1 cellular context compared by ENCODE assay signal in genomic region chr7:100444311-100445278, GRCh38.
TF ChIP-seq lines count a peak whose summit lies in the region.

No MANE protein-coding gene starts in this region.

TF ChIP-seq in HepG2, 621 proteins besides CTCF, POLR2A, EP300 and RAD21 (continued from another document and continues in another):
- TF ChIP-seq AHDC1 (CRISPR knock-in tag; IDR thresholded peaks at IDR 0.05; ENCODE audit: borderline replicate concordance) (0 out of 2 replicates have a peak, but pooled peaks have one; percentile 52), FOXA1 (IDR thresholded peaks at IDR 0.05) (no peak), FOXA1 (CRISPR knock-in tag; IDR thresholded peaks at IDR 0.05) (peak; percentile 49), HBP1 (CRISPR knock-in tag; IDR thresholded peaks at IDR 0.05; ENCODE audit: low read depth) (peak; percentile 62; the same call in 1 of the 2 replicates), CEBPG (CRISPR knock-in tag; IDR thresholded peaks at IDR 0.05) (peak; percentile 46; the same call in 1 of the 2 replicates), ZNF740 (CRISPR knock-in tag; IDR thresholded peaks at IDR 0.05) (no peak), TARDBP (CRISPR knock-in tag; IDR thresholded peaks at IDR 0.05) (peak; percentile 89), PRMT3 (CRISPR knock-in tag; IDR thresholded peaks at IDR 0.05; ENCODE audit: borderline replicate concordance, low read depth) (0 out of 2 replicates have a peak, but pooled peaks have one; percentile 54), PLSCR1 (CRISPR knock-in tag; IDR thresholded peaks at IDR 0.05; ENCODE audit: borderline replicate concordance) (no peak), SRSF1 (optimal IDR thresholded peaks at IDR 0.05; ENCODE audit: low read depth, low read length) (no peak), ISL2 (CRISPR knock-in tag; IDR thresholded peaks at IDR 0.05) (peak; percentile 30; the same call in 1 of the 2 replicates), MAFG (CRISPR knock-in tag; IDR thresholded peaks at IDR 0.05) (peak; percentile 74; the same call in 1 of the 2 replicates), NFKB2 (CRISPR knock-in tag; IDR thresholded peaks at IDR 0.05; ENCODE audit: borderline replicate concordance) (peak; percentile 55; the same call in 1 of the 2 replicates), SAP130 (CRISPR knock-in tag; IDR thresholded peaks at IDR 0.05; ENCODE audit: low read depth) (peak; percentile 90), PHF20 (CRISPR knock-in tag; IDR thresholded peaks at IDR 0.05) (peak; percentile 45; the same call in 1 of the 2 replicates)
- TF ChIP-seq, protein P1, sequence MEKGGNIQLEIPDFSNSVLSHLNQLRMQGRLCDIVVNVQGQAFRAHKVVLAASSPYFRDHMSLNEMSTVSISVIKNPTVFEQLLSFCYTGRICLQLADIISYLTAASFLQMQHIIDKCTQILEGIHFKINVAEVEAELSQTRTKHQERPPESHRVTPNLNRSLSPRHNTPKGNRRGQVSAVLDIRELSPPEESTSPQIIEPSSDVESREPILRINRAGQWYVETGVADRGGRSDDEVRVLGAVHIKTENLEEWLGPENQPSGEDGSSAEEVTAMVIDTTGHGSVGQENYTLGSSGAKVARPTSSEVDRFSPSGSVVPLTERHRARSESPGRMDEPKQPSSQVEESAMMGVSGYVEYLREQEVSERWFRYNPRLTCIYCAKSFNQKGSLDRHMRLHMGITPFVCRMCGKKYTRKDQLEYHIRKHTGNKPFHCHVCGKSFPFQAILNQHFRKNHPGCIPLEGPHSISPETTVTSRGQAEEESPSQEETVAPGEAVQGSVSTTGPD (CRISPR knock-in tag; IDR thresholded peaks at IDR 0.05): peak; percentile 45; the same call in 1 of the 2 replicates
- TF ChIP-seq, protein P2, sequence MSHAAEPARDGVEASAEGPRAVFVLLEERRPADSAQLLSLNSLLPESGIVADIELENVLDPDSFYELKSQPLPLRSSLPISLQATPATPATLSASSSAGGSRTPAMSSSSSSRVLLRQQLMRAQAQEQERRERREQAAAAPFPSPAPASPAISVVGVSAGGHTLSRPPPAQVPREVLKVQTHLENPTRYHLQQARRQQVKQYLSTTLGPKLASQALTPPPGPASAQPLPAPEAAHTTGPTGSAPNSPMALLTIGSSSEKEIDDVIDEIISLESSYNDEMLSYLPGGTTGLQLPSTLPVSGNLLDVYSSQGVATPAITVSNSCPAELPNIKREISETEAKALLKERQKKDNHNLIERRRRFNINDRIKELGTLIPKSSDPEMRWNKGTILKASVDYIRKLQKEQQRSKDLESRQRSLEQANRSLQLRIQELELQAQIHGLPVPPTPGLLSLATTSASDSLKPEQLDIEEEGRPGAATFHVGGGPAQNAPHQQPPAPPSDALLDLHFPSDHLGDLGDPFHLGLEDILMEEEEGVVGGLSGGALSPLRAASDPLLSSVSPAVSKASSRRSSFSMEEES (CRISPR knock-in tag; IDR thresholded peaks at IDR 0.05): peak; percentile 94
- TF ChIP-seq, protein P3, sequence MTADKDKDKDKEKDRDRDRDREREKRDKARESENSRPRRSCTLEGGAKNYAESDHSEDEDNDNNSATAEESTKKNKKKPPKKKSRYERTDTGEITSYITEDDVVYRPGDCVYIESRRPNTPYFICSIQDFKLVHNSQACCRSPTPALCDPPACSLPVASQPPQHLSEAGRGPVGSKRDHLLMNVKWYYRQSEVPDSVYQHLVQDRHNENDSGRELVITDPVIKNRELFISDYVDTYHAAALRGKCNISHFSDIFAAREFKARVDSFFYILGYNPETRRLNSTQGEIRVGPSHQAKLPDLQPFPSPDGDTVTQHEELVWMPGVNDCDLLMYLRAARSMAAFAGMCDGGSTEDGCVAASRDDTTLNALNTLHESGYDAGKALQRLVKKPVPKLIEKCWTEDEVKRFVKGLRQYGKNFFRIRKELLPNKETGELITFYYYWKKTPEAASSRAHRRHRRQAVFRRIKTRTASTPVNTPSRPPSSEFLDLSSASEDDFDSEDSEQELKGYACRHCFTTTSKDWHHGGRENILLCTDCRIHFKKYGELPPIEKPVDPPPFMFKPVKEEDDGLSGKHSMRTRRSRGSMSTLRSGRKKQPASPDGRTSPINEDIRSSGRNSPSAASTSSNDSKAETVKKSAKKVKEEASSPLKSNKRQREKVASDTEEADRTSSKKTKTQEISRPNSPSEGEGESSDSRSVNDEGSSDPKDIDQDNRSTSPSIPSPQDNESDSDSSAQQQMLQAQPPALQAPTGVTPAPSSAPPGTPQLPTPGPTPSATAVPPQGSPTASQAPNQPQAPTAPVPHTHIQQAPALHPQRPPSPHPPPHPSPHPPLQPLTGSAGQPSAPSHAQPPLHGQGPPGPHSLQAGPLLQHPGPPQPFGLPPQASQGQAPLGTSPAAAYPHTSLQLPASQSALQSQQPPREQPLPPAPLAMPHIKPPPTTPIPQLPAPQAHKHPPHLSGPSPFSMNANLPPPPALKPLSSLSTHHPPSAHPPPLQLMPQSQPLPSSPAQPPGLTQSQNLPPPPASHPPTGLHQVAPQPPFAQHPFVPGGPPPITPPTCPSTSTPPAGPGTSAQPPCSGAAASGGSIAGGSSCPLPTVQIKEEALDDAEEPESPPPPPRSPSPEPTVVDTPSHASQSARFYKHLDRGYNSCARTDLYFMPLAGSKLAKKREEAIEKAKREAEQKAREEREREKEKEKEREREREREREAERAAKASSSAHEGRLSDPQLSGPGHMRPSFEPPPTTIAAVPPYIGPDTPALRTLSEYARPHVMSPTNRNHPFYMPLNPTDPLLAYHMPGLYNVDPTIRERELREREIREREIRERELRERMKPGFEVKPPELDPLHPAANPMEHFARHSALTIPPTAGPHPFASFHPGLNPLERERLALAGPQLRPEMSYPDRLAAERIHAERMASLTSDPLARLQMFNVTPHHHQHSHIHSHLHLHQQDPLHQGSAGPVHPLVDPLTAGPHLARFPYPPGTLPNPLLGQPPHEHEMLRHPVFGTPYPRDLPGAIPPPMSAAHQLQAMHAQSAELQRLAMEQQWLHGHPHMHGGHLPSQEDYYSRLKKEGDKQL (CRISPR knock-in tag; IDR thresholded peaks at IDR 0.05; ENCODE audit: low read depth): peak; percentile 37; the same call in 1 of the 2 replicates
- TF ChIP-seq, protein P4, sequence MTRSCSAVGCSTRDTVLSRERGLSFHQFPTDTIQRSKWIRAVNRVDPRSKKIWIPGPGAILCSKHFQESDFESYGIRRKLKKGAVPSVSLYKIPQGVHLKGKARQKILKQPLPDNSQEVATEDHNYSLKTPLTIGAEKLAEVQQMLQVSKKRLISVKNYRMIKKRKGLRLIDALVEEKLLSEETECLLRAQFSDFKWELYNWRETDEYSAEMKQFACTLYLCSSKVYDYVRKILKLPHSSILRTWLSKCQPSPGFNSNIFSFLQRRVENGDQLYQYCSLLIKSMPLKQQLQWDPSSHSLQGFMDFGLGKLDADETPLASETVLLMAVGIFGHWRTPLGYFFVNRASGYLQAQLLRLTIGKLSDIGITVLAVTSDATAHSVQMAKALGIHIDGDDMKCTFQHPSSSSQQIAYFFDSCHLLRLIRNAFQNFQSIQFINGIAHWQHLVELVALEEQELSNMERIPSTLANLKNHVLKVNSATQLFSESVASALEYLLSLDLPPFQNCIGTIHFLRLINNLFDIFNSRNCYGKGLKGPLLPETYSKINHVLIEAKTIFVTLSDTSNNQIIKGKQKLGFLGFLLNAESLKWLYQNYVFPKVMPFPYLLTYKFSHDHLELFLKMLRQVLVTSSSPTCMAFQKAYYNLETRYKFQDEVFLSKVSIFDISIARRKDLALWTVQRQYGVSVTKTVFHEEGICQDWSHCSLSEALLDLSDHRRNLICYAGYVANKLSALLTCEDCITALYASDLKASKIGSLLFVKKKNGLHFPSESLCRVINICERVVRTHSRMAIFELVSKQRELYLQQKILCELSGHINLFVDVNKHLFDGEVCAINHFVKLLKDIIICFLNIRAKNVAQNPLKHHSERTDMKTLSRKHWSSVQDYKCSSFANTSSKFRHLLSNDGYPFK (CRISPR knock-in tag; IDR thresholded peaks at IDR 0.05; ENCODE audit: borderline replicate concordance): peak; percentile 15; the same call in 1 of the 2 replicates
- TF ChIP-seq, protein P5, sequence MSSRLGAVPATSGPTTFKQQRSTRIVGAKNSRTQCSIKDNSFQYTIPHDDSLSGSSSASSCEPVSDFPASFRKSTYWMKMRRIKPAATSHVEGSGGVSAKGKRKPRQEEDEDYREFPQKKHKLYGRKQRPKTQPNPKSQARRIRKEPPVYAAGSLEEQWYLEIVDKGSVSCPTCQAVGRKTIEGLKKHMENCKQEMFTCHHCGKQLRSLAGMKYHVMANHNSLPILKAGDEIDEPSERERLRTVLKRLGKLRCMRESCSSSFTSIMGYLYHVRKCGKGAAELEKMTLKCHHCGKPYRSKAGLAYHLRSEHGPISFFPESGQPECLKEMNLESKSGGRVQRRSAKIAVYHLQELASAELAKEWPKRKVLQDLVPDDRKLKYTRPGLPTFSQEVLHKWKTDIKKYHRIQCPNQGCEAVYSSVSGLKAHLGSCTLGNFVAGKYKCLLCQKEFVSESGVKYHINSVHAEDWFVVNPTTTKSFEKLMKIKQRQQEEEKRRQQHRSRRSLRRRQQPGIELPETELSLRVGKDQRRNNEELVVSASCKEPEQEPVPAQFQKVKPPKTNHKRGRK (CRISPR knock-in tag; IDR thresholded peaks at IDR 0.05): no peak
- TF ChIP-seq, protein P6, sequence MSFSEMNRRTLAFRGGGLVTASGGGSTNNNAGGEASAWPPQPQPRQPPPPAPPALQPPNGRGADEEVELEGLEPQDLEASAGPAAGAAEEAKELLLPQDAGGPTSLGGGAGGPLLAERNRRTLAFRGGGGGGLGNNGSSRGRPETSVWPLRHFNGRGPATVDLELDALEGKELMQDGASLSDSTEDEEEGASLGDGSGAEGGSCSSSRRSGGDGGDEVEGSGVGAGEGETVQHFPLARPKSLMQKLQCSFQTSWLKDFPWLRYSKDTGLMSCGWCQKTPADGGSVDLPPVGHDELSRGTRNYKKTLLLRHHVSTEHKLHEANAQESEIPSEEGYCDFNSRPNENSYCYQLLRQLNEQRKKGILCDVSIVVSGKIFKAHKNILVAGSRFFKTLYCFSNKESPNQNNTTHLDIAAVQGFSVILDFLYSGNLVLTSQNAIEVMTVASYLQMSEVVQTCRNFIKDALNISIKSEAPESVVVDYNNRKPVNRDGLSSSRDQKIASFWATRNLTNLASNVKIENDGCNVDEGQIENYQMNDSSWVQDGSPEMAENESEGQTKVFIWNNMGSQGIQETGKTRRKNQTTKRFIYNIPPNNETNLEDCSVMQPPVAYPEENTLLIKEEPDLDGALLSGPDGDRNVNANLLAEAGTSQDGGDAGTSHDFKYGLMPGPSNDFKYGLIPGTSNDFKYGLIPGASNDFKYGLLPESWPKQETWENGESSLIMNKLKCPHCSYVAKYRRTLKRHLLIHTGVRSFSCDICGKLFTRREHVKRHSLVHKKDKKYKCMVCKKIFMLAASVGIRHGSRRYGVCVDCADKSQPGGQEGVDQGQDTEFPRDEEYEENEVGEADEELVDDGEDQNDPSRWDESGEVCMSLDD (CRISPR knock-in tag; IDR thresholded peaks at IDR 0.05; ENCODE audit: borderline replicate concordance): peak; percentile 75; the same call in 1 of the 2 replicates
